19 cellular contexts compared by ENCODE assay signal in the genomic region with DNA sequence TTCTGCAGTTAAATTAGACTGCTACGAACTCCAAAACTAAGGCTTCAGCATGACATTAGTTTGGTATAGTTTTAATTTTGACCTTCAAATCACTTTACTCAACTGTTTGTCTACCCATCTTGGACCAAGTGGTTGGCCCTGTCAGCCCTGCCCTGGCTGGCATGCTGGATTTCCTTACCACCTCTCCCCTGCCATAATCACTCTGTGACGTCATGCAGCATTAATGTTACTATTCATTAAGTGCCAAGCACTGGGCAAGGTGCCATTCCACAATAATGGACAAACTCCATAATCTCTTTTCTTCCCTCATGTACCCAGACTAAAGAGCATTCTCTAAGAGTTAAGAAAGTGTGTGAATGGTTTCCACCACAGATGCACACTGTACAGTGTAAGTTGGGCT.
"Had no signal": no experiment of that assay in that cellular context is flagged by ENCODE, and none has a peak within 500 bp of the region (broad histone marks: within the 10 kb centered on the region; RNA-seq: fewer than 3 reads in every experiment).

No MANE protein-coding gene starts in this region.

- H3K4me2 ChIP-seq: smooth muscle cell had no signal

- DNase-seq: activated CD4-positive, alpha-beta T cell treated with anti-CD3 and anti-CD28 coated beads, Interleukin-2, amount 50 U/mL, for 4 hours; activated effector memory CD4-positive, alpha-beta T cell treated with anti-CD3 and anti-CD28 coated beads, Interleukin-2, amount 50 U/mL, for 16 hours; activated naive CD4-positive, alpha-beta T cell treated with anti-CD3 and anti-CD28 coated beads, Interleukin-2, amount 50 U/mL, for 16 hours; activated T-cell treated with anti-CD3 and anti-CD28 coated beads, Interleukin-2, amount 50 U/mL, for 72 hours; dermis blood vessel endothelial cell; effector memory CD4-positive, alpha-beta T cell; immature natural killer cell; left ventricle myocardium superior; mesenchymal stem cell; naive thymus-derived CD8-positive, alpha-beta T cell; psoas muscle; stimulated activated CD4-positive, alpha-beta T cell treated with anti-CD3 and anti-CD28 coated beads, Interleukin-4, amount 100 ng/mL, for 1 hour; stimulated activated naive CD8-positive, alpha-beta T cell treated with anti-CD3 and anti-CD28 coated beads, Interleukin-15, amount 100 ng/mL, for 72 hours; T-helper 2 cell; testis; WERI-Rb-1 had no signal

- ATAC-seq: activated T-cell treated with anti-CD3 and anti-CD28 coated beads, Interleukin-2, amount 50 U/mL, for 72 hours; left ventricle myocardium superior; naive thymus-derived CD8-positive, alpha-beta T cell; psoas muscle; sciatic nerve; stimulated activated naive CD8-positive, alpha-beta T cell treated with anti-CD3 and anti-CD28 coated beads, Interleukin-15, amount 100 ng/mL, for 72 hours had no signal

- H3K9me3 ChIP-seq: psoas muscle, testis had no signal

- H3K27ac ChIP-seq: cardiac muscle cell, psoas muscle, testis, WERI-Rb-1 had no signal

- H3K4me3 ChIP-seq: cardiac muscle cell, psoas muscle, smooth muscle cell, testis had no signal

- H3K36me3 ChIP-seq: cardiac muscle cell, WERI-Rb-1 had no signal

- H3K4me1 ChIP-seq: psoas muscle, testis had no signal

- H3K27me3 ChIP-seq: cardiac muscle cell, testis had no signal
